ENCODE assay signal across 8 cellular contexts in genomic region chr7:18345641-18346234, GRCh38.
DNase-seq lines count a peak whose midpoint lies in the region; ATAC-seq and TF ChIP-seq lines count a peak whose summit lies in the region.

No MANE protein-coding gene starts in this region.

- TF ChIP-seq CTCF in IMR-90 (conservative IDR thresholded peaks at IDR 0.05; ENCODE audit: low read depth, low read length) (peak; percentile 78), OCI-LY1 (IDR thresholded peaks at IDR 0.05; ENCODE audit: low read length) (peak; percentile 92), cardiac fibroblast (IDR thresholded peaks at IDR 0.05; ENCODE audit: low read depth, low read length) (peak; percentile 84), tibial nerve (IDR thresholded peaks at IDR 0.05) (peak; percentile 63 to 78 (median 72))

- DNase-seq in CD4-positive, CD25-positive, alpha-beta regulatory T cell, result peak in 2 of 3 donors; percentile 18 to 29
- peak; percentile 46 for DNase-seq in IMR-90
- DNase-seq in cardiac fibroblast (ENCODE audit: low read depth in 2 of 2), result peak; percentile 71 to 73
- DNase-seq in kidney tubule cell (ENCODE audit: low spot score), result peak; percentile 56
- peak in 1 of 2 donors; percentile 30 for DNase-seq in tibial nerve (ENCODE audit: low spot score in 2 of 2)

- no peaks in the 10 kb centered on the region for H3K27me3 ChIP-seq in CD4-positive, CD25-positive, alpha-beta regulatory T cell (ENCODE audit: control insufficient read depth, insufficient read depth, low read length)
- H3K27me3 ChIP-seq in IMR-90 (ENCODE audit: control insufficient read depth, insufficient read depth, low read length) (no peaks in the 10 kb centered on the region), OCI-LY1 (ENCODE audit: insufficient read depth, low read length) (no peaks in the 10 kb centered on the region), tibial nerve (no peaks in the 10 kb centered on the region)

- no peak overlapping the region for H2AK9ac ChIP-seq in IMR-90 (replicated peaks; ENCODE audit: low read depth, low read length, poor library complexity)

- H3K4me1 Mint-ChIP-seq in CD4-positive, CD25-positive, alpha-beta regulatory T cell, result no peaks in the 10 kb centered on the region

- no peaks in the 10 kb centered on the region for H3K79me1 ChIP-seq in IMR-90 (ENCODE audit: low read depth in 1 of 2, low read length in 2 of 2)

- no peak overlapping the region for H3K27ac Mint-ChIP-seq in CD4-positive, CD25-positive, alpha-beta regulatory T cell

- BruUV-seq in IMR-90 (replicated peaks; lab: Mats Ljungman, UMichigan), result no TSS peak

- H3K4me1 ChIP-seq in CD4-positive, CD25-positive, alpha-beta regulatory T cell (ENCODE audit: control insufficient read depth, insufficient read depth, low read length, poor library complexity, severe bottlenecking), result no peaks in the 10 kb centered on the region
- H3K4me1 ChIP-seq in IMR-90 (ENCODE audit: control insufficient read depth, insufficient read depth, low read length) (no peaks in the 10 kb centered on the region), OCI-LY1 (ENCODE audit: insufficient read depth, low read length, severe bottlenecking) (no peaks in the 10 kb centered on the region), tibial nerve (peaks cover 0 to 29% (median 0%) of the 10 kb centered on the region in 4 donors)

- in situ Hi-C loops in IMR-90 (cut with MboI; ENCODE audit: low sequenced_read_pairs), result loop anchor here (10.0 to 25.0 kb wide), 2 partner anchors 571 to 1433 kb away; no protein-coding TSS in a partner anchor

- H3K36me3 Mint-ChIP-seq in CD4-positive, CD25-positive, alpha-beta regulatory T cell, result no peaks in the 10 kb centered on the region

- no peak overlapping the region for H2AFZ ChIP-seq in IMR-90 (replicated peaks; ENCODE audit: low read length, poor library complexity)
- no peak overlapping the region for H2AFZ ChIP-seq in OCI-LY1 (ENCODE audit: low read length)

- intact Hi-C loops in IMR-90 (cut with micrococcal nuclease), result loop anchor here (1.0 to 5.0 kb wide), 5 partner anchors 374 to 1453 kb away; no protein-coding TSS in a partner anchor

- no peaks in the 10 kb centered on the region for H3K79me2 ChIP-seq in OCI-LY1 (ENCODE audit: insufficient read depth, low read length)

- no peak for TF ChIP-seq POLR2A in IMR-90 (IDR thresholded peaks at IDR 0.05; ENCODE audit: low read depth, low read length)
- TF ChIP-seq POLR2A in tibial nerve (IDR thresholded peaks at IDR 0.05), result no peak

- no peak overlapping the region for H3K23ac ChIP-seq in IMR-90 (ENCODE audit: low read depth, low read length)

- CTCF ChIA-PET in IMR-90 (lab: Yijun Ruan, JAX), result interaction anchor here (0.7 to 1.9 kb wide), 9 partner anchors 9 to 639 kb away, joined by 3 to 8 read pairs (median 4); no protein-coding TSS in a partner anchor

- H2BK20ac ChIP-seq in IMR-90 (ENCODE audit: low read depth, low read length), result no peak overlapping the region

- no peaks in the 10 kb centered on the region for H3K9me2 ChIP-seq in OCI-LY1 (ENCODE audit: low read depth, low read length)

- no peak overlapping the region for H2AK5ac ChIP-seq in IMR-90 (ENCODE audit: low read depth, low read length)

- H3K4ac ChIP-seq in IMR-90 (ENCODE audit: low read depth, low read length), result no peak overlapping the region

- no peaks in the 10 kb centered on the region for H4K20me1 ChIP-seq in IMR-90 (ENCODE audit: insufficient read depth, low read length)
- no peaks in the 10 kb centered on the region for H4K20me1 ChIP-seq in OCI-LY1 (ENCODE audit: insufficient read depth, low read length)

- TF ChIP-seq EP300 in tibial nerve (IDR thresholded peaks at IDR 0.05), result no peak

- H4K5ac ChIP-seq in IMR-90 (ENCODE audit: low read depth, low read length), result no peak overlapping the region

- H2BK15ac ChIP-seq in IMR-90 (ENCODE audit: low read depth, low read length), result no peak overlapping the region

- no peak overlapping the region for H4K91ac ChIP-seq in IMR-90 (ENCODE audit: insufficient read depth, low read depth, low read length)

- no peaks in the 10 kb centered on the region for H3K9me3 ChIP-seq in CD4-positive, CD25-positive, alpha-beta regulatory T cell (ENCODE audit: control insufficient read depth in 2 of 2, low read length in 2 of 2)
- H3K9me3 ChIP-seq in IMR-90 (ENCODE audit: control insufficient read depth, insufficient read depth, low read length) (no peaks in the 10 kb centered on the region; the same call in 1 of the 2 replicates), OCI-LY1 (ENCODE audit: low read length) (peaks cover 3% of the 10 kb centered on the region; the same call in 1 of the 2 replicates), tibial nerve (peaks cover 0 to 4% (median 0%) of the 10 kb centered on the region in 4 donors)

- no peak overlapping the region for H3K4me3 Mint-ChIP-seq in CD4-positive, CD25-positive, alpha-beta regulatory T cell

- no peaks in the 10 kb centered on the region for H3K36me3 ChIP-seq in CD4-positive, CD25-positive, alpha-beta regulatory T cell (ENCODE audit: control insufficient read depth, insufficient read depth, low read length)
- H3K36me3 ChIP-seq in IMR-90 (ENCODE audit: control insufficient read depth, insufficient read depth, low read length) (no peaks in the 10 kb centered on the region), OCI-LY1 (ENCODE audit: insufficient read depth, low read length) (no peaks in the 10 kb centered on the region), tibial nerve (no peaks in the 10 kb centered on the region)

- H3K4me2 ChIP-seq in IMR-90 (ENCODE audit: low read depth, low read length), result no peak overlapping the region
- H3K4me2 ChIP-seq in OCI-LY1 (ENCODE audit: low read length), result no peak overlapping the region

- no peak overlapping the region for H2BK5ac ChIP-seq in IMR-90 (ENCODE audit: low read depth, low read length, poor library complexity, severe bottlenecking)

- dilution Hi-C loops in IMR-90 (cut with HindIII; ENCODE audit: low sequenced_read_pairs, unreplicated experiment), result no loop called here

- no peak overlapping the region for H2BK120ac ChIP-seq in IMR-90 (ENCODE audit: low read depth, low read length)

- no peak overlapping the region for H3K56ac ChIP-seq in IMR-90 (ENCODE audit: extremely low read depth, insufficient read depth, low read length)

- no peaks in the 10 kb centered on the region for H3F3A ChIP-seq in OCI-LY1 (ENCODE audit: insufficient read depth, low read length)

- POLR2A ChIA-PET in IMR-90 (lab: Charles Lee; ENCODE audit: unreplicated experiment), result interaction anchor here (0.7 kb wide), 1 partner anchor 174 kb away, joined by 8 read pairs; no protein-coding TSS in a partner anchor

- H3K14ac ChIP-seq in IMR-90 (replicated peaks; ENCODE audit: low read depth, low read length), result no peak overlapping the region

- no peak overlapping the region for H3K4me3 ChIP-seq in CD4-positive, CD25-positive, alpha-beta regulatory T cell (ENCODE audit: low read depth, low read length)
- H3K4me3 ChIP-seq in IMR-90 (ENCODE audit: insufficient read depth, low read depth, low read length), result no peak overlapping the region
- H3K4me3 ChIP-seq in OCI-LY1 (ENCODE audit: low read depth, low read length, poor library complexity, severe bottlenecking), result no peak overlapping the region
- no peak overlapping the region for H3K4me3 ChIP-seq in cardiac fibroblast (replicated peaks in 1 of 2; ENCODE audit: low read depth in 2 of 2, low read length in 2 of 2)
- H3K4me3 ChIP-seq in tibial nerve, result no peak overlapping the region

- H3K9me3 Mint-ChIP-seq in CD4-positive, CD25-positive, alpha-beta regulatory T cell, result peaks cover 0 to 9% (median 4%) of the 10 kb centered on the region in 7 donors

- H3K27me3 Mint-ChIP-seq in CD4-positive, CD25-positive, alpha-beta regulatory T cell, result peaks cover 17% of the 10 kb centered on the region

- no peak overlapping the region for H3K27ac ChIP-seq in CD4-positive, CD25-positive, alpha-beta regulatory T cell (ENCODE audit: insufficient read depth, low read length, poor library complexity, severe bottlenecking)
- H3K27ac ChIP-seq in IMR-90 (ENCODE audit: insufficient read depth, low read length) (no peak overlapping the region), OCI-LY1 (ENCODE audit: low read depth, low read length, poor library complexity, severe bottlenecking) (no peak overlapping the region), tibial nerve (no peak overlapping the region)

- H4K8ac ChIP-seq in IMR-90 (ENCODE audit: low read depth in 2 of 2, low read length in 2 of 2), result no peak overlapping the region

- H3K18ac ChIP-seq in IMR-90 (ENCODE audit: low read depth, low read length), result no peak overlapping the region

- no peak for ATAC-seq in CD4-positive, CD25-positive, alpha-beta regulatory T cell (ENCODE audit: low read depth in 2 of 2)
- ATAC-seq in GM18519 (IDR thresholded peaks at IDR 0.05; ENCODE audit: low FRiP score, unreplicated experiment), result peak; percentile 57
- peak; percentile 49; the same call in 1 of the 2 replicates for ATAC-seq in IMR-90 (ENCODE audit: low read depth)
- ATAC-seq in HG02970 (IDR thresholded peaks at IDR 0.05; ENCODE audit: low FRiP score, unreplicated experiment), result no peak

- WGBS in IMR-90 (ENCODE audit: extremely low coverage in 2 of 2, insufficient read length in 1 of 2), 2 experiments, result no CpG with 5 or more reads among the region's 3 CpGs
- WGBS in tibial nerve, 2 donors, result 25 to 27% methylated on average over 3 of the region's 3 CpGs

- TF ChIP-seq RAD21 in IMR-90 (IDR thresholded peaks at IDR 0.05; ENCODE audit: low read length), result peak; percentile 73

- H3K9me1 ChIP-seq in IMR-90 (ENCODE audit: insufficient read depth, low read length), result no peaks in the 10 kb centered on the region

- H3K9ac ChIP-seq in IMR-90 (ENCODE audit: low read depth, low read length) (no peak overlapping the region), OCI-LY1 (ENCODE audit: low read length) (no peak overlapping the region)

TF ChIP-seq in IMR-90, 13 proteins besides CTCF, POLR2A, EP300 and RAD21:
- TF ChIP-seq NFE2L2 (IDR thresholded peaks at IDR 0.05; ENCODE audit: low read depth, low read length) (no peak), SMC3 (IDR thresholded peaks at IDR 0.05; ENCODE audit: low read depth, low read length) (peak; percentile 86), MXI1 (IDR thresholded peaks at IDR 0.05; ENCODE audit: borderline replicate concordance, low read depth, low read length) (no peak)

Comparison
In these comparisons a context has a peak if more than half of its experiments do, and no peak if none do; other contexts are left out.
1. ATAC-seq: peak in GM18519 (single experiment) and IMR-90 (single experiment); none in CD4-positive, CD25-positive, alpha-beta regulatory T cell (0 of 2) and HG02970 (single experiment).
2. Peak in every context shown above with its lines, with median percentiles within 50 percentile points of each other: CTCF ChIP-seq.